In the genomic region with DNA sequence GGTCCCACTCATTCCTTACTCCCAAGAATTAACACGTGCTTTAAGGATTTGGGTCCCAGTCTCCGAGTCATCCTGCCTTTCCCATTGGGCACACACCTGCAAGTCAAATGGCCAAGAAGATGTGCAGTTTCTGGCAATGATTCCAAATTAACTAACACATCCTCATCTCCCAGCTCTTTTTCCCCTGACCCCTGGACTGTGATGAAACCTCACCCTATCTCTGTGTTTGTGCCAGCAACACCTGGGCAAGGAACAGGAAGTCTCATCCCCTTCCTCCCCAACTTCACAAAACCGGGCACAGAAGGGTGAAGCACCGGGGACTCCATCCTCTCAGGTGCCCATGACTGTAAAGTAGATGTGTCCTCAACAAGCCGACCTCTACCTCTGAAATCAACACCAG, we compare ENCODE assay signal across 35 cellular contexts. TPM values are rescaled to one million over a fixed set of nuclear protein-coding genes. Genes with fewer than 3 reads are reported as not detected.
"Had no signal": no experiment of that assay in that cellular context is flagged by ENCODE, and none has a peak within 500 bp of the region (broad histone marks: within the 10 kb centered on the region; RNA-seq: fewer than 3 reads in every experiment).

No MANE protein-coding gene starts in this region.

- H3K4me3 ChIP-seq: adrenal gland, body of pancreas, breast epithelium, cardiac muscle cell had no signal

- H3K27me3 ChIP-seq: adrenal gland, body of pancreas, brain microvascular endothelial cell, breast epithelium, cardiac muscle cell had no signal

- FAIRE-seq: astrocyte, TTC549 had no signal

- H3K27ac ChIP-seq: adrenal gland, body of pancreas, brain microvascular endothelial cell, breast epithelium, cardiac muscle cell, VCaP had no signal

- H3K36me3 ChIP-seq: adrenal gland, brain microvascular endothelial cell, breast epithelium, cardiac muscle cell had no signal

- H3K9me3 ChIP-seq: adrenal gland, body of pancreas, breast epithelium had no signal

- H3K4me1 ChIP-seq: body of pancreas, breast epithelium had no signal

- DNase-seq: activated B cell treated with CpG ODN at 0.5 μM for 24 hours; activated CD4-positive, alpha-beta memory T cell treated with anti-CD3 and anti-CD28 coated beads for 36 hours; activated CD4-positive, alpha-beta T cell treated with anti-CD3 and anti-CD28 coated beads for 4 hours; activated CD4-positive, alpha-beta T cell treated with anti-CD3 and anti-CD28 coated beads, Interleukin-2, amount 10 ng/mL, durations not matched to agents 24 days and 14 days; activated CD4-positive, alpha-beta T cell treated with anti-CD3 and anti-CD28 coated beads, Interleukin-2, amount 50 U/mL, for 1 hour; activated CD4-positive, alpha-beta T cell treated with anti-CD3 and anti-CD28 coated beads, Interleukin-2, amount 50 U/mL, for 4 hours; activated CD4-positive, CD25-positive, alpha-beta regulatory T cell treated with anti-CD3 and anti-CD28 coated beads, Interleukin-2, amount 50 U/mL, for 72 hours; activated CD8-positive, alpha-beta memory T cell treated with anti-CD3 and anti-CD28 coated beads, Interleukin-2, amount 50 U/mL, for 4 hours; activated CD8-positive, alpha-beta T cell treated with anti-CD3 and anti-CD28 coated beads for 36 hours; activated effector memory CD4-positive, alpha-beta T cell treated with anti-CD3 and anti-CD28 coated beads, Interleukin-2, amount 50 U/mL, for 16 hours; activated gamma-delta T cell treated with Interleukin-2 at 50 U/mL for 16 hours; activated naive CD4-positive, alpha-beta T cell; activated naive CD4-positive, alpha-beta T cell treated with anti-CD3 and anti-CD28 coated beads for 36 hours; activated naive CD4-positive, alpha-beta T cell treated with anti-CD3 and anti-CD28 coated beads, Interleukin-2, amount 50 U/mL, for 16 hours; activated T-cell treated with anti-CD3 and anti-CD28 coated beads for 4 hours; activated T-cell treated with anti-CD3 and anti-CD28 coated beads, Interleukin-2, amount 50 U/mL, for 1 hour; activated T-cell treated with anti-CD3 and anti-CD28 coated beads, Interleukin-2, amount 50 U/mL, for 4 hours; activated T-cell treated with anti-CD3 and anti-CD28 coated beads, Interleukin-2, amount 50 U/mL, for 72 hours; adrenal gland; amniotic stem cell; aorta; body of pancreas; brain microvascular endothelial cell; caudate nucleus; cerebellar nuclear complex; T-helper 1 cell; T-helper 2 cell; T-helper 9 cell had no signal

- ATAC-seq: activated CD8-positive, alpha-beta T cell treated with anti-CD3 and anti-CD28 coated beads for 36 hours; activated naive CD4-positive, alpha-beta T cell treated with anti-CD3 and anti-CD28 coated beads, Interleukin-2, amount 50 U/mL, for 72 hours; activated T-cell treated with anti-CD3 and anti-CD28 coated beads, Interleukin-2, amount 50 U/mL, for 4 hours; activated T-cell treated with anti-CD3 and anti-CD28 coated beads, Interleukin-2, amount 50 U/mL, for 72 hours; activated T-helper 17 cell treated with anti-CD3 and anti-CD28 coated beads, Interleukin-2, amount 50 U/mL, for 72 hours; body of pancreas had no signal

RNA-seq across cellular contexts. Expression of a gene that starts 54.8 kb away (rescaled TPM):
- total RNA-seq: activated B cell treated with CpG ODN at 0.5 μM for 24 hours had no signal
